8 cellular contexts compared by ENCODE assay signal in the genomic region with DNA sequence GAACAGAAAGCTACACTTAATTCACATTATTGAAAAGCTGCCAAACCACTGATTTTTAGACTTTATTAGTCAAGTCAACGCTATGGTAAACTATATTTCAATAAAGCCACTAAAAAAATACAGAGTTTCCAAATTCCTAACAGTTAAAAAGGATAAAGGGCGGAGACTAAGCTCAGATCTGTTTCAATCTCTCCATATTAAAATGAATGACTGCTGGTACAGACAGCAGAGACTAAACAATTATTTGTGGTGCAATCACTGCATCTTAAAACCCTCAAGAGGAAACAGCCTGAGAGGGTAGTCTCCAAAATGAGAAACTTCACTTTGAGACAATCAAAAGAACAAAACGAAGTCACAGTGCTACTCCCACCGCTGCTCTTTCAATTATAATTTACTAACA. TPM values are rescaled to one million over a fixed set of nuclear protein-coding genes. Genes with fewer than 3 reads are reported as not detected.
A peak's percentile ranks its signal among the peaks of the same experiment; 100 is the strongest.
DNase-seq lines count a peak whose midpoint lies in the region; ATAC-seq, FAIRE-seq and TF ChIP-seq lines count a peak whose summit lies in the region.

No MANE protein-coding gene starts in this region.

- 3% methylated on average over 4 of the region's 4 CpGs for WGBS in suprapubic skin

- peak overlapping the region; percentile 95 for H3K27ac ChIP-seq in suprapubic skin

- no peak for FAIRE-seq in HTR-8/SVneo (lab: Jason Lieb, UNC)

- peak overlapping the region; percentile 91 for H3K27ac Mint-ChIP-seq in activated CD4-positive, alpha-beta T cell treated with anti-CD3 and anti-CD28 coated beads, Interleukin-2, amount 10 ng/mL, durations not matched to agents 24 days and 14 days
- H3K27ac Mint-ChIP-seq in activated T-helper 2 cell treated with anti-CD3 and anti-CD28 coated beads, Interferon-gamma antibody, Interleukin-2, Interleukin-4, amounts not matched to agents 10 μg/mL and 5 μg/mL and 100 μg/mL, durations not matched to agents 14 hours and 24 hours and 36 hours = peak overlapping the region; percentile 92

- no peaks in the 10 kb centered on the region for H3K9me3 Mint-ChIP-seq in activated CD4-positive, alpha-beta T cell treated with anti-CD3 and anti-CD28 coated beads, Interleukin-2, amount 10 ng/mL, durations not matched to agents 24 days and 14 days
- H3K9me3 Mint-ChIP-seq in activated T-helper 2 cell treated with anti-CD3 and anti-CD28 coated beads, Interferon-gamma antibody, Interleukin-2, Interleukin-4, amounts not matched to agents 10 μg/mL and 5 μg/mL and 100 μg/mL, durations not matched to agents 14 hours and 24 hours and 36 hours = no peaks in the 10 kb centered on the region

- no peaks in the 10 kb centered on the region for H3K27me3 ChIP-seq in suprapubic skin

- no peaks in the 10 kb centered on the region for H3K36me3 ChIP-seq in suprapubic skin

- peaks cover 5% of the 10 kb centered on the region for H3K36me3 Mint-ChIP-seq in activated CD4-positive, alpha-beta T cell treated with anti-CD3 and anti-CD28 coated beads, Interleukin-2, amount 10 ng/mL, durations not matched to agents 24 days and 14 days (ENCODE audit: low read depth)
- H3K36me3 Mint-ChIP-seq in activated T-helper 2 cell treated with anti-CD3 and anti-CD28 coated beads, Interferon-gamma antibody, Interleukin-2, Interleukin-4, amounts not matched to agents 10 μg/mL and 5 μg/mL and 100 μg/mL, durations not matched to agents 14 hours and 24 hours and 36 hours (ENCODE audit: low read depth) = peaks cover 20% of the 10 kb centered on the region

- H3K4me3 Mint-ChIP-seq in activated CD4-positive, alpha-beta T cell treated with anti-CD3 and anti-CD28 coated beads, Interleukin-2, amount 10 ng/mL, durations not matched to agents 24 days and 14 days = peak overlapping the region; percentile 97
- peak overlapping the region; percentile 95 for H3K4me3 Mint-ChIP-seq in activated T-helper 2 cell treated with anti-CD3 and anti-CD28 coated beads, Interferon-gamma antibody, Interleukin-2, Interleukin-4, amounts not matched to agents 10 μg/mL and 5 μg/mL and 100 μg/mL, durations not matched to agents 14 hours and 24 hours and 36 hours (ENCODE audit: low read depth)

- no peak for TF ChIP-seq EP300 in suprapubic skin (IDR thresholded peaks at IDR 0.05)

- H3K4me1 ChIP-seq in suprapubic skin = peaks cover 44% of the 10 kb centered on the region

- ATAC-seq in GM18873 (IDR thresholded peaks at IDR 0.05; ENCODE audit: low FRiP score, unreplicated experiment) = no peak

- peak overlapping the region; percentile 93 for H3K4me3 ChIP-seq in suprapubic skin

- DNase-seq in activated CD4-positive, alpha-beta T cell treated with anti-CD3 and anti-CD28 coated beads, Interleukin-2, amount 10 ng/mL, durations not matched to agents 24 days and 14 days = no peak
- no peak for DNase-seq in activated CD4-positive, alpha-beta T cell treated with anti-CD3 and anti-CD28 coated beads, Interleukin-2, amount 50 U/mL, for 1 hour
- DNase-seq in activated T-helper 2 cell treated with anti-CD3 and anti-CD28 coated beads, Interferon-gamma antibody, Interleukin-2, Interleukin-4, amounts not matched to agents 10 μg/mL and 5 μg/mL and 100 μg/mL, durations not matched to agents 14 hours and 24 hours and 36 hours (ENCODE audit: low spot score) = no peak
- peak; percentile 38 for DNase-seq in iris pigment epithelial cell (ENCODE audit: low read depth)
- no peak for DNase-seq in suprapubic skin (ENCODE audit: low spot score in 2 of 2)
- DNase-seq in activated CD4-positive, alpha-beta T cell treated with anti-CD3 and anti-CD28 coated beads for 4 hours = no peak
- DNase-seq in HTR-8/SVneo (ENCODE audit: insufficient read length, low spot score) = no peak

- intact Hi-C loops in activated CD4-positive, alpha-beta T cell treated with anti-CD3 and anti-CD28 coated beads, Interleukin-2, amount 10 ng/mL, durations not matched to agents 24 days and 14 days (cut with micrococcal nuclease) = loop anchor here (2.0 to 10.0 kb wide), 3 partner anchors 14 to 206 kb away; no protein-coding TSS in a partner anchor
- intact Hi-C loops in activated T-helper 2 cell treated with anti-CD3 and anti-CD28 coated beads, Interferon-gamma antibody, Interleukin-2, Interleukin-4, amounts not matched to agents 10 μg/mL and 5 μg/mL and 100 μg/mL, durations not matched to agents 14 hours and 24 hours and 36 hours (cut with micrococcal nuclease) = loop anchor here (2.0 kb wide), 2 partner anchors 18 to 446 kb away; no protein-coding TSS in a partner anchor

- no peaks in the 10 kb centered on the region for H3K9me3 ChIP-seq in suprapubic skin

- no peak for TF ChIP-seq POLR2A in suprapubic skin (IDR thresholded peaks at IDR 0.05)

- no peaks in the 10 kb centered on the region for H3K27me3 Mint-ChIP-seq in activated CD4-positive, alpha-beta T cell treated with anti-CD3 and anti-CD28 coated beads, Interleukin-2, amount 10 ng/mL, durations not matched to agents 24 days and 14 days
- no peaks in the 10 kb centered on the region for H3K27me3 Mint-ChIP-seq in activated T-helper 2 cell treated with anti-CD3 and anti-CD28 coated beads, Interferon-gamma antibody, Interleukin-2, Interleukin-4, amounts not matched to agents 10 μg/mL and 5 μg/mL and 100 μg/mL, durations not matched to agents 14 hours and 24 hours and 36 hours (ENCODE audit: low read depth)

- TF ChIP-seq CTCF in suprapubic skin (IDR thresholded peaks at IDR 0.05) = no peak

- H3K4me1 Mint-ChIP-seq in activated CD4-positive, alpha-beta T cell treated with anti-CD3 and anti-CD28 coated beads, Interleukin-2, amount 10 ng/mL, durations not matched to agents 24 days and 14 days = peaks cover 39% of the 10 kb centered on the region
- H3K4me1 Mint-ChIP-seq in activated T-helper 2 cell treated with anti-CD3 and anti-CD28 coated beads, Interferon-gamma antibody, Interleukin-2, Interleukin-4, amounts not matched to agents 10 μg/mL and 5 μg/mL and 100 μg/mL, durations not matched to agents 14 hours and 24 hours and 36 hours (ENCODE audit: low read depth) = peaks cover 41% of the 10 kb centered on the region

RNA-seq across cellular contexts. Expression of gene UBP1, which starts 1.3 kb away (rescaled TPM):
- total RNA-seq in activated CD4-positive, alpha-beta T cell treated with anti-CD3 and anti-CD28 coated beads, Interleukin-2, amount 10 ng/mL, durations not matched to agents 24 days and 14 days = 72.1 and 74.1 TPM in 2 replicates
- 59.2 and 63.8 TPM in 2 replicates for total RNA-seq in activated T-helper 2 cell treated with anti-CD3 and anti-CD28 coated beads, Interferon-gamma antibody, Interleukin-2, Interleukin-4, amounts not matched to agents 10 μg/mL and 5 μg/mL and 100 μg/mL, durations not matched to agents 14 hours and 24 hours and 36 hours
- 10 to 100 TPM; 39.7 to 70.4 (median 55.6) TPM for total RNA-seq in suprapubic skin
